10 cellular contexts compared by ENCODE assay signal in genomic region chr3:107846282-107846852, GRCh38.
DNase-seq lines count a peak whose midpoint lies in the region; ATAC-seq and TF ChIP-seq lines count a peak whose summit lies in the region.
"Had no signal": no experiment of that assay in that cellular context is flagged by ENCODE, and none has a peak within 500 bp of the region (broad histone marks: within the 10 kb centered on the region; RNA-seq: fewer than 3 reads in every experiment).

No MANE protein-coding gene starts in this region.

- H3K27ac ChIP-seq in SK-N-SH (ENCODE audit: low read depth in 2 of 2, low read length in 1 of 2): no peak overlapping the region
- no peak overlapping the region for H3K27ac ChIP-seq in left ventricle myocardium inferior (replicated peaks)
- no peak overlapping the region for H3K27ac ChIP-seq in psoas muscle

- H3K79me2 ChIP-seq in SK-N-SH (ENCODE audit: insufficient read depth): no peaks in the 10 kb centered on the region

- H3K36me3 ChIP-seq in SK-N-SH (replicated peaks in 1 of 2; ENCODE audit: control insufficient read depth in 1 of 2, insufficient read depth in 2 of 2, low read length in 1 of 2) (no peaks in the 10 kb centered on the region), left ventricle myocardium inferior (no peaks in the 10 kb centered on the region), psoas muscle (ENCODE audit: insufficient read depth in 1 of 2, low read depth in 1 of 2) (no peaks in the 10 kb centered on the region)

- no peak for TF ChIP-seq EP300 in SK-N-SH (IDR thresholded peaks at IDR 0.05; ENCODE audit: borderline replicate concordance in 1 of 2, low read depth in 1 of 2, low read length in 1 of 2)

- 81% methylated on average over 10 of the region's 10 CpGs for WGBS in SK-N-SH (ENCODE audit: low lambda C conversion rate)
- WGBS in psoas muscle, 3 donors: 54 to 64% (median 57%) methylated on average over 10 of the region's 10 CpGs

- no peaks in the 10 kb centered on the region for H3K27me3 ChIP-seq in SK-N-SH (ENCODE audit: insufficient read depth)
- H3K27me3 ChIP-seq in left ventricle myocardium inferior (ENCODE audit: low read depth): peaks cover 4% of the 10 kb centered on the region
- H3K27me3 ChIP-seq in psoas muscle (ENCODE audit: insufficient read depth in 3 of 3, low read length in 2 of 3): peaks cover 0 to 2% (median 0%) of the 10 kb centered on the region in 3 donors

- H3K4me3 ChIP-seq in SK-N-SH (ENCODE audit: low read depth in 2 of 2, low read length in 1 of 2) (no peak overlapping the region), left ventricle myocardium inferior (no peak overlapping the region), psoas muscle (no peak overlapping the region)

- CTCF ChIA-PET in SK-N-SH (lab: Yijun Ruan, JAX): interaction anchor here (1.0 to 1.2 kb wide), 2 partner anchors 10 to 156 kb away, joined by 3 read pairs; no protein-coding TSS in a partner anchor

- H3K4me1 ChIP-seq in SK-N-SH (ENCODE audit: control insufficient read depth in 1 of 2, insufficient read depth in 2 of 2, low read depth in 1 of 2, low read length in 1 of 2) (peaks cover 0 to 2% of the 10 kb centered on the region in 2 experiments; a peak in 1 of 4 replicates), left ventricle myocardium inferior (no peaks in the 10 kb centered on the region), psoas muscle (no peaks in the 10 kb centered on the region)
- H3K4me1 ChIP-seq: Caco-2 had no signal

- no peak overlapping the region for H2AFZ ChIP-seq in SK-N-SH (ENCODE audit: low read depth)

- POLR2A ChIA-PET in SK-N-SH (lab: Yijun Ruan, JAX): no interaction called here

- no peak overlapping the region for H3K9ac ChIP-seq in SK-N-SH

- H3K9me3 ChIP-seq in SK-N-SH (no peaks in the 10 kb centered on the region), left ventricle myocardium inferior (replicated peaks) (no peaks in the 10 kb centered on the region), psoas muscle (no peaks in the 10 kb centered on the region)
- H3K9me3 ChIP-seq: Caco-2 had no signal

- peak; percentile 41; the same call in 1 of the 3 replicates for ATAC-seq in SK-N-SH treated with all-trans-retinoic acid at 6 μM for 48 hours
- peak in 2 of 4 donors; percentile 50 to 69 for ATAC-seq in psoas muscle

- H4K20me1 ChIP-seq in SK-N-SH (ENCODE audit: insufficient read depth): no peaks in the 10 kb centered on the region

- no peaks in the 10 kb centered on the region for H3F3A ChIP-seq in SK-N-SH (replicated peaks; ENCODE audit: insufficient read depth)

- no peak for TF ChIP-seq RAD21 in SK-N-SH (IDR thresholded peaks at IDR 0.05; ENCODE audit: low read length)

- intact Hi-C loops in left ventricle myocardium inferior (cut with micrococcal nuclease) (loop anchor here (10.0 kb wide), 1 partner anchor 172 kb away; no protein-coding TSS in a partner anchor), psoas muscle (cut with DNase I) (no loop called here)

- DNase-seq in SK-N-SH: no peak
- DNase-seq in NCI-H69 (lab: John Stamatoyannopoulos, UW): peak; percentile 81
- DNase-seq in amniotic epithelial cell (ENCODE audit: low read depth): peak; percentile 68
- DNase-seq in left ventricle myocardium inferior: peak; percentile 55
- peak; percentile 64 to 68 for DNase-seq in psoas muscle
- no peak for DNase-seq in NCI-H1048 (lab: John Stamatoyannopoulos, UW)
- no peak for DNase-seq in NCI-H1694 (lab: John Stamatoyannopoulos, UW)
- DNase-seq: activated T-cell treated with anti-CD3 and anti-CD28 coated beads, Interleukin-2, amount 50 U/mL, for 4 hours had no signal

- TF ChIP-seq CTCF in SK-N-SH (IDR thresholded peaks at IDR 0.05): no peak; the same call in 1 of the 2 replicates
- peak; percentile 68 for TF ChIP-seq CTCF in left ventricle myocardium inferior (IDR thresholded peaks at IDR 0.05; ENCODE audit: borderline replicate concordance)
- TF ChIP-seq CTCF in psoas muscle (IDR thresholded peaks at IDR 0.05): peak; percentile 45

- no peaks in the 10 kb centered on the region for H3K9me2 ChIP-seq in SK-N-SH

- H3K4me2 ChIP-seq in SK-N-SH: no peak overlapping the region

TF ChIP-seq in SK-N-SH treated with all-trans-retinoic acid at 6 μM for 48 hours, 23 proteins besides CTCF, POLR2A, EP300 and RAD21 (continues in another document):
- no peak for TF ChIP-seq ZC3H10 (CRISPR knock-in tag; IDR thresholded peaks at IDR 0.05)
- no peak for TF ChIP-seq ARNTL (CRISPR knock-in tag; IDR thresholded peaks at IDR 0.05; ENCODE audit: borderline replicate concordance, low read depth)
- no peak for TF ChIP-seq OSR1 (CRISPR knock-in tag; IDR thresholded peaks at IDR 0.05)
- no peak for TF ChIP-seq PPARA (CRISPR knock-in tag; IDR thresholded peaks at IDR 0.05; ENCODE audit: borderline replicate concordance)
- no peak for TF ChIP-seq BACH2 (CRISPR knock-in tag; IDR thresholded peaks at IDR 0.05; ENCODE audit: borderline replicate concordance)
- TF ChIP-seq, protein P1, sequence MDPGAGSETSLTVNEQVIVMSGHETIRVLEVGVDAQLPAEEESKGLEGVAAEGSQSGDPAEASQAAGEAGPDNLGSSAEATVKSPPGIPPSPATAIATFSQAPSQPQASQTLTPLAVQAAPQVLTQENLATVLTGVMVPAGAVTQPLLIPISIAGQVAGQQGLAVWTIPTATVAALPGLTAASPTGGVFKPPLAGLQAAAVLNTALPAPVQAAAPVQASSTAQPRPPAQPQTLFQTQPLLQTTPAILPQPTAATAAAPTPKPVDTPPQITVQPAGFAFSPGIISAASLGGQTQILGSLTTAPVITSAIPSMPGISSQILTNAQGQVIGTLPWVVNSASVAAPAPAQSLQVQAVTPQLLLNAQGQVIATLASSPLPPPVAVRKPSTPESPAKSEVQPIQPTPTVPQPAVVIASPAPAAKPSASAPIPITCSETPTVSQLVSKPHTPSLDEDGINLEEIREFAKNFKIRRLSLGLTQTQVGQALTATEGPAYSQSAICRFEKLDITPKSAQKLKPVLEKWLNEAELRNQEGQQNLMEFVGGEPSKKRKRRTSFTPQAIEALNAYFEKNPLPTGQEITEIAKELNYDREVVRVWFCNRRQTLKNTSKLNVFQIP (CRISPR knock-in tag; IDR thresholded peaks at IDR 0.05; ENCODE audit: borderline replicate concordance, low read depth): no peak
- TF ChIP-seq RARB (CRISPR knock-in tag; IDR thresholded peaks at IDR 0.05): no peak
- TF ChIP-seq ZNF8 (CRISPR knock-in tag; IDR thresholded peaks at IDR 0.05): no peak
- TF ChIP-seq ZNF565 (CRISPR knock-in tag; conservative IDR thresholded peaks at IDR 0.05; ENCODE audit: low read depth): no peak
- TF ChIP-seq TOX (CRISPR knock-in tag; IDR thresholded peaks at IDR 0.05; ENCODE audit: borderline replicate concordance): no peak
- no peak for TF ChIP-seq TCF4 (CRISPR knock-in tag; IDR thresholded peaks at IDR 0.05; ENCODE audit: borderline replicate concordance)
- TF ChIP-seq CSDC2 (CRISPR knock-in tag; IDR thresholded peaks at IDR 0.05): no peak

TF ChIP-seq in SK-N-SH, 30 proteins besides CTCF, POLR2A, EP300 and RAD21 (continues in another document):
- TF ChIP-seq NRF1 (IDR thresholded peaks at IDR 0.05; ENCODE audit: low read depth, low read length) (no peak), JUND (IDR thresholded peaks at IDR 0.05) (no peak), MEF2A (IDR thresholded peaks at IDR 0.05; ENCODE audit: borderline replicate concordance, low read depth) (no peak), CHD2 (IDR thresholded peaks at IDR 0.05; ENCODE audit: low read length, partially characterized antibody) (no peak), GABPA (IDR thresholded peaks at IDR 0.05; ENCODE audit: low read depth) (no peak), RXRA (IDR thresholded peaks at IDR 0.05; ENCODE audit: borderline replicate concordance, low read depth) (no peak), FOSL2 (IDR thresholded peaks at IDR 0.05; ENCODE audit: borderline replicate concordance, low read depth) (no peak), TCF12 (IDR thresholded peaks at IDR 0.05) (no peak), IRF3 (IDR thresholded peaks at IDR 0.05; ENCODE audit: low read depth, low read length) (no peak), USF2 (IDR thresholded peaks at IDR 0.05; ENCODE audit: borderline replicate concordance, low read depth, low read length) (no peak), RCOR1 (IDR thresholded peaks at IDR 0.05; ENCODE audit: low read length) (no peak), EZH2phosphoT487 (IDR thresholded peaks at IDR 0.05; ENCODE audit: borderline replicate concordance, low read depth) (no peak), TAF1 (IDR thresholded peaks at IDR 0.05; ENCODE audit: borderline replicate concordance, low read depth, low read length) (no peak)
- TF ChIP-seq, protein P2, sequence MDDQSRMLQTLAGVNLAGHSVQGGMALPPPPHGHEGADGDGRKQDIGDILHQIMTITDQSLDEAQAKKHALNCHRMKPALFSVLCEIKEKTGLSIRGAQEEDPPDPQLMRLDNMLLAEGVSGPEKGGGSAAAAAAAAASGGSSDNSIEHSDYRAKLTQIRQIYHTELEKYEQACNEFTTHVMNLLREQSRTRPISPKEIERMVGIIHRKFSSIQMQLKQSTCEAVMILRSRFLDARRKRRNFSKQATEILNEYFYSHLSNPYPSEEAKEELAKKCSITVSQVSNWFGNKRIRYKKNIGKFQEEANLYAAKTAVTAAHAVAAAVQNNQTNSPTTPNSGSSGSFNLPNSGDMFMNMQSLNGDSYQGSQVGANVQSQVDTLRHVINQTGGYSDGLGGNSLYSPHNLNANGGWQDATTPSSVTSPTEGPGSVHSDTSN (IDR thresholded peaks at IDR 0.05): no peak

Comparison
In these comparisons a context has a peak if more than half of its experiments do, and no peak if none do; other contexts are left out.
1. DNase-seq: peak in NCI-H69 (single experiment), amniotic epithelial cell (single experiment), left ventricle myocardium inferior (single experiment) and psoas muscle (2 of 2); none in SK-N-SH (single experiment), NCI-H1048 (single experiment) and NCI-H1694 (single experiment).